Comparison of ENCODE assay signal across 16 cellular contexts in the genomic region with DNA sequence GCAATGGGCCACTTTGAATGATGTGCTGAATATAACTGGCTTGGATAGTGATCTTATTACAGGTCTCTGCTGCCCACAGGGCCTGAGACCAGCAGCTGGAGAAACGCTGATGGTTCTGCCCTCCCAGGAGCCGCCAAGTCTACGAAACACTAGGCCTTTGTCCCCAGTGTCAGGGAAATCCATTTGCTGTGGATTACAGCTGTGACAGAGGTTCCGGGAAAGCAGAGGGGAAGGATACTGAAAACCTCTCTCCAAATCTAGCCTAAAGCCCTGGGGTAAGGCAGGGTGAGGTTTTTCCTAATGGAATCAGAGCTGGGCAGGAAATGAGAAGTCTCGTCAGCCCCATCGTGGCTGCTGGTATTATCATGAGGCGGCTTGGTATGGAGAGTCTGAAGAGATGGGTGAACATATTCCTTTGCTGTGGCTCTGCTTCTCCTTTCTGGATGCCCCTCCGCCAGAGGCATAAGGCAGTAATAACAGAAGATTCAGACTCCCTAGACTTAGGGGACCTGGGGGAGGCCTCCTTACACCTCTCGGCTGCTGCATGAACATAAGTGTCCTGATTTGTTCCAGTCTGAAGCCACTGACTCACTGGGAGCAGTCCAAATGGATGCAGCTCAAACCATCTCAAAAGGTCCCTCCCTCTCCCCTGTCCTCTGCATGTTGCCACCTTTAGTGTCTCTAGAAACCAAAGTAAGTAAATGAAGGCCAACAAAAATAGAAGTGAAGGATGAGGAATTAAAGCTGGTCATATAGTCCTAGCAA. TPM values are rescaled to one million over a fixed set of nuclear protein-coding genes. Genes with fewer than 3 reads are reported as not detected.
DNase-seq lines count a peak whose midpoint lies in the region; ATAC-seq and TF ChIP-seq lines count a peak whose summit lies in the region.
"Had no signal": no experiment of that assay in that cellular context is flagged by ENCODE, and none has a peak within 500 bp of the region (broad histone marks: within the 10 kb centered on the region; RNA-seq: fewer than 3 reads in every experiment).

No MANE protein-coding gene starts in this region.

- H2BK5ac ChIP-seq in IMR-90 (ENCODE audit: low read depth, low read length, poor library complexity, severe bottlenecking): peak overlapping the region; percentile 1

- no peak for TF ChIP-seq POLR2A in IMR-90 (IDR thresholded peaks at IDR 0.05; ENCODE audit: low read depth, low read length)
- TF ChIP-seq POLR2A in sigmoid colon (IDR thresholded peaks at IDR 0.05): no peak

- ATAC-seq in IMR-90 (ENCODE audit: low read depth): peak; percentile 4; the same call in 1 of the 2 replicates
- ATAC-seq: stimulated activated naive CD8-positive, alpha-beta T cell treated with anti-CD3 and anti-CD28 coated beads, Interleukin-15, amount 100 ng/mL, for 72 hours had no signal

- BruUV-seq in IMR-90 (replicated peaks; lab: Mats Ljungman, UMichigan): no TSS peak

- intact Hi-C loops in IMR-90 (cut with micrococcal nuclease): no loop called here
- intact Hi-C loops in sigmoid colon (cut with DNase I): no loop called here

- peak overlapping the region; percentile 37 for H2AK9ac ChIP-seq in IMR-90 (replicated peaks; ENCODE audit: low read depth, low read length, poor library complexity)

- DNase-seq in IMR-90: no peak
- peak; percentile 38 for DNase-seq in astrocyte of the hippocampus (ENCODE audit: low read depth, low spot score)
- peak in 36 of 51 donors; percentile 25 to 87 (median 58) for DNase-seq in hypothalamus (lab: John Stamatoyannopoulos, UW)
- no peak for DNase-seq in sigmoid colon
- DNase-seq in HK-2 (ENCODE audit: unreplicated experiment): no peak
- DNase-seq in central memory CD4-positive, alpha-beta T cell: no peak
- no peak for DNase-seq in HuH-7 (ENCODE audit: low spot score)
- DNase-seq in NCI-H2196 (lab: John Stamatoyannopoulos, UW; ENCODE audit: unreplicated experiment): no peak
- DNase-seq: activated CD4-positive, alpha-beta memory T cell treated with anti-CD3 and anti-CD28 coated beads for 36 hours; activated naive CD4-positive, alpha-beta T cell; CD4-positive, alpha-beta T cell; kidney glomerular epithelial cell; NCI-H1048; stimulated activated naive CD8-positive, alpha-beta T cell treated with anti-CD3 and anti-CD28 coated beads, Interleukin-15, amount 100 ng/mL, for 72 hours; T-helper 1 cell had no signal

- peaks cover 17 to 36% of the 10 kb centered on the region in 2 experiments for H3K79me1 ChIP-seq in IMR-90 (ENCODE audit: low read depth in 1 of 2, low read length in 2 of 2)

- no peaks in the 10 kb centered on the region for H3K36me3 ChIP-seq in IMR-90 (ENCODE audit: control insufficient read depth, insufficient read depth, low read length)
- no peaks in the 10 kb centered on the region for H3K36me3 ChIP-seq in sigmoid colon

- H3K4me3 ChIP-seq in IMR-90 (ENCODE audit: insufficient read depth, low read depth, low read length) (no peak overlapping the region), sigmoid colon (no peak overlapping the region)

- peak overlapping the region; percentile 72 for H2BK120ac ChIP-seq in IMR-90 (ENCODE audit: low read depth, low read length)

- no peaks in the 10 kb centered on the region for H3K9me3 ChIP-seq in IMR-90 (ENCODE audit: control insufficient read depth, insufficient read depth, low read length)
- no peaks in the 10 kb centered on the region for H3K9me3 ChIP-seq in sigmoid colon

- WGBS in IMR-90 (ENCODE audit: extremely low coverage in 2 of 2, insufficient read length in 1 of 2), 2 experiments: no CpG with 5 or more reads among the region's 9 CpGs
- 81 to 82% methylated on average over 9 of the region's 9 CpGs for WGBS in sigmoid colon, 2 donors

- dilution Hi-C loops in IMR-90 (cut with HindIII; ENCODE audit: low sequenced_read_pairs, unreplicated experiment): no loop called here

- no peaks in the 10 kb centered on the region for H4K20me1 ChIP-seq in IMR-90 (ENCODE audit: insufficient read depth, low read length)

- no peak overlapping the region for H3K4me2 ChIP-seq in IMR-90 (ENCODE audit: low read depth, low read length)

- H2BK20ac ChIP-seq in IMR-90 (ENCODE audit: low read depth, low read length): peak overlapping the region; percentile 27; the same call in 1 of the 2 replicates

- no peak for TF ChIP-seq EP300 in sigmoid colon (IDR thresholded peaks at IDR 0.05)

- H3K9me1 ChIP-seq in IMR-90 (ENCODE audit: insufficient read depth, low read length): peaks cover 22% of the 10 kb centered on the region

- peak overlapping the region; percentile 72 for H2AK5ac ChIP-seq in IMR-90 (ENCODE audit: low read depth, low read length)

- H4K8ac ChIP-seq in IMR-90 (ENCODE audit: low read depth in 2 of 2, low read length in 2 of 2): peak overlapping the region; percentile 53 to 58

- H3K23ac ChIP-seq in IMR-90 (ENCODE audit: low read depth, low read length): peak overlapping the region; percentile 5; the same call in 1 of the 2 replicates

- no peak overlapping the region for H3K9ac ChIP-seq in IMR-90 (ENCODE audit: low read depth, low read length)
- H3K9ac ChIP-seq: parathyroid adenoma had no signal

- CTCF ChIA-PET in IMR-90 (lab: Yijun Ruan, JAX): interaction anchor here (0.9 kb wide), 1 partner anchor 73 kb away, joined by 6 read pairs; no protein-coding TSS in a partner anchor

- H4K5ac ChIP-seq in IMR-90 (ENCODE audit: low read depth, low read length): no peak overlapping the region

- peak overlapping the region; percentile 86; the same call in 2 of the 3 replicates for H2BK15ac ChIP-seq in IMR-90 (ENCODE audit: low read depth, low read length)

- peak overlapping the region; percentile 63 for H3K4ac ChIP-seq in IMR-90 (ENCODE audit: low read depth, low read length)

- TF ChIP-seq CTCF in IMR-90 (conservative IDR thresholded peaks at IDR 0.05; ENCODE audit: low read depth, low read length) (no peak), sigmoid colon (IDR thresholded peaks at IDR 0.05) (no peak)

- peaks cover 39% of the 10 kb centered on the region for H3K4me1 ChIP-seq in IMR-90 (ENCODE audit: control insufficient read depth, insufficient read depth, low read length)
- H3K4me1 ChIP-seq in sigmoid colon: peaks cover 0 to 38% (median 26%) of the 10 kb centered on the region in 4 donors

- peak overlapping the region; percentile 67 for H4K91ac ChIP-seq in IMR-90 (ENCODE audit: insufficient read depth, low read depth, low read length)

- H2AFZ ChIP-seq in IMR-90 (replicated peaks; ENCODE audit: low read length, poor library complexity): peak overlapping the region; percentile 64
- H2AFZ ChIP-seq: parathyroid adenoma had no signal

- peak overlapping the region; percentile 48 for H3K14ac ChIP-seq in IMR-90 (replicated peaks; ENCODE audit: low read depth, low read length)

- POLR2A ChIA-PET in IMR-90 (lab: Charles Lee; ENCODE audit: unreplicated experiment): no interaction called here

- no peak for TF ChIP-seq RAD21 in IMR-90 (IDR thresholded peaks at IDR 0.05; ENCODE audit: low read length)

- H3K27me3 ChIP-seq in IMR-90 (ENCODE audit: control insufficient read depth, insufficient read depth, low read length) (no peaks in the 10 kb centered on the region), sigmoid colon (no peaks in the 10 kb centered on the region)

- H3K27ac ChIP-seq in IMR-90 (ENCODE audit: insufficient read depth, low read length): peak overlapping the region; percentile 1; the same call in 1 of the 2 replicates
- H3K27ac ChIP-seq in sigmoid colon: peak overlapping the region in 3 of 4 donors; percentile 2 to 35 (median 7)
- H3K27ac ChIP-seq: parathyroid adenoma had no signal

- H3K18ac ChIP-seq in IMR-90 (ENCODE audit: low read depth, low read length): peak overlapping the region; percentile 21

- peak overlapping the region; percentile 24; the same call in 1 of the 2 replicates for H3K56ac ChIP-seq in IMR-90 (ENCODE audit: extremely low read depth, insufficient read depth, low read length)

- in situ Hi-C loops in IMR-90 (cut with MboI; ENCODE audit: low sequenced_read_pairs): no loop called here

TF ChIP-seq in IMR-90, 13 proteins besides CTCF, POLR2A, EP300 and RAD21:
- TF ChIP-seq CEBPB (IDR thresholded peaks at IDR 0.05; ENCODE audit: low read depth, low read length): no peak
- no peak for TF ChIP-seq MAFK (IDR thresholded peaks at IDR 0.05; ENCODE audit: low read depth, low read length)
- no peak for TF ChIP-seq CHD1 (IDR thresholded peaks at IDR 0.05; ENCODE audit: low read depth, low read length)
- TF ChIP-seq BHLHE40 (IDR thresholded peaks at IDR 0.05; ENCODE audit: low read depth, low read length): no peak
- TF ChIP-seq, protein P1, sequence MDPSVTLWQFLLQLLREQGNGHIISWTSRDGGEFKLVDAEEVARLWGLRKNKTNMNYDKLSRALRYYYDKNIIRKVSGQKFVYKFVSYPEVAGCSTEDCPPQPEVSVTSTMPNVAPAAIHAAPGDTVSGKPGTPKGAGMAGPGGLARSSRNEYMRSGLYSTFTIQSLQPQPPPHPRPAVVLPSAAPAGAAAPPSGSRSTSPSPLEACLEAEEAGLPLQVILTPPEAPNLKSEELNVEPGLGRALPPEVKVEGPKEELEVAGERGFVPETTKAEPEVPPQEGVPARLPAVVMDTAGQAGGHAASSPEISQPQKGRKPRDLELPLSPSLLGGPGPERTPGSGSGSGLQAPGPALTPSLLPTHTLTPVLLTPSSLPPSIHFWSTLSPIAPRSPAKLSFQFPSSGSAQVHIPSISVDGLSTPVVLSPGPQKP (IDR thresholded peaks at IDR 0.05; ENCODE audit: borderline replicate concordance, low read depth, low read length): no peak
- no peak for TF ChIP-seq RCOR1 (IDR thresholded peaks at IDR 0.05; ENCODE audit: insufficient replicate concordance, low read length)
- TF ChIP-seq, protein P2, sequence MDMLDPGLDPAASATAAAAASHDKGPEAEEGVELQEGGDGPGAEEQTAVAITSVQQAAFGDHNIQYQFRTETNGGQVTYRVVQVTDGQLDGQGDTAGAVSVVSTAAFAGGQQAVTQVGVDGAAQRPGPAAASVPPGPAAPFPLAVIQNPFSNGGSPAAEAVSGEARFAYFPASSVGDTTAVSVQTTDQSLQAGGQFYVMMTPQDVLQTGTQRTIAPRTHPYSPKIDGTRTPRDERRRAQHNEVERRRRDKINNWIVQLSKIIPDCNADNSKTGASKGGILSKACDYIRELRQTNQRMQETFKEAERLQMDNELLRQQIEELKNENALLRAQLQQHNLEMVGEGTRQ (IDR thresholded peaks at IDR 0.05; ENCODE audit: low read depth, low read length): no peak
- no peak for TF ChIP-seq SMC3 (IDR thresholded peaks at IDR 0.05; ENCODE audit: low read depth, low read length)
- no peak for TF ChIP-seq NFE2L2 (IDR thresholded peaks at IDR 0.05; ENCODE audit: low read depth, low read length)
- TF ChIP-seq MXI1 (IDR thresholded peaks at IDR 0.05; ENCODE audit: borderline replicate concordance, low read depth, low read length): no peak
- no peak for TF ChIP-seq FOS (IDR thresholded peaks at IDR 0.05; ENCODE audit: low read depth, low read length)
- no peak for TF ChIP-seq RFX5 (IDR thresholded peaks at IDR 0.05; ENCODE audit: low read depth, low read length)

RNA-seq across cellular contexts. Expression of a gene that starts 48.1 kb away (rescaled TPM):
- total RNA-seq in IMR-90 (2012; rRNA removed) (43.3 and 46.4 TPM in 2 replicates), sigmoid colon (100 to 1,000 TPM in 3 of 4 donors, 10 to 100 TPM in 1; 96.3 to 199 (median 124) TPM)
- polyA plus RNA-seq in IMR-90 (2012; rRNA removed) (86.3 and 98.1 TPM in 2 replicates), sigmoid colon (10 to 100 TPM; 56.2 to 96.3 (median 76.3) TPM)
- polyA plus RNA-seq in IMR-90 (2012; cell fraction: cytosol; rRNA removed): 91.9 and 128 TPM in 2 replicates
- 110 and 133 TPM in 2 replicates for polyA plus RNA-seq in IMR-90 (2012; cell fraction: nucleus; rRNA removed; ENCODE audit: low replicate concordance)

Comparison
In these comparisons a context has a peak if more than half of its experiments do, and no peak if none do; other contexts are left out.
1. DNase-seq: peak in astrocyte of the hippocampus (single experiment) and hypothalamus (36 of 51); none in IMR-90 (single experiment), sigmoid colon (single experiment), HK-2 (single experiment), central memory CD4-positive, alpha-beta T cell (single experiment), HuH-7 (single experiment) and NCI-H2196 (single experiment).